Comparison of ENCODE assay signal across 8 cellular contexts in the genomic region with DNA sequence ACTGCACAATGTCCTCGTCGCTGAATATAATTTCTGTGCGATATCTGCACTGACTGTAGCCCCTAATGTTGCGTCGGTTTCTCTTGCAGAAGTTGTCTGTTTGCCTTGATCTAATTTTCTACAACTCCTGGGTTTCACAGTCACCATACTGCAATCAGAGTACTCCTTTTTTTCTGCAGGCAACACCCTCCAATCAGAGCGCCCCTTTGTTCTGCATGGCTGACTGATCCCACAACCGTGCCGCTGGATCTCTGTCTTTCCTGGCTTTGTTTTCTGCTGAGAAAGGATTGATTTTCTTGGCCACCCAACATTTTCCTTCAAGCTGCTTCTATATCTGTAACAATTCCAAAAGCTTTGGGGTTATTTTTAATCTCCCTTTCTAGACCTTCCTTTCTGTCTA.
"Had no signal": no experiment of that assay in that cellular context is flagged by ENCODE, and none has a peak within 500 bp of the region (broad histone marks: within the 10 kb centered on the region; RNA-seq: fewer than 3 reads in every experiment).

No MANE protein-coding gene starts in this region.

- DNase-seq: GDM1, GF-D8 had no signal

- H3K4me3 ChIP-seq: GM12878 had no signal

- ATAC-seq: GM12878 had no signal

- FAIRE-seq: G401.6, GM12878, GM12891, GM12892, GM18507, GM19239 had no signal
